Comparison of ENCODE assay signal across 20 cellular contexts in genomic region chr12:20476551-20476950, GRCh38.
"Had no signal": no experiment of that assay in that cellular context is flagged by ENCODE, and none has a peak within 500 bp of the region (broad histone marks: within the 10 kb centered on the region; RNA-seq: fewer than 3 reads in every experiment).

No MANE protein-coding gene starts in this region.

- H3K4me1 Mint-ChIP-seq: immature natural killer cell, memory B cell, natural killer cell had no signal

- H3K36me3 ChIP-seq: esophagus muscularis mucosa, gastrocnemius medialis, left lung, lower lobe of right lung, neutrophil, right atrium auricular region, sigmoid colon, thyroid gland, upper lobe of left lung, uterus had no signal

- H3K27ac Mint-ChIP-seq: dendritic cell treated with granulocyte-macrophage colony-stimulating factor and Interleukin-4, amounts not matched to agents 40 ng/mL and 50 ng/mL, for 4 days; effector memory CD8-positive, alpha-beta T cell; immature natural killer cell; memory B cell; mesothelial cell of epicardium; natural killer cell had no signal

- H3K4me3 Mint-ChIP-seq: dendritic cell treated with granulocyte-macrophage colony-stimulating factor and Interleukin-4, amounts not matched to agents 40 ng/mL and 50 ng/mL, for 4 days; effector memory CD8-positive, alpha-beta T cell; immature natural killer cell; memory B cell; mesothelial cell of epicardium; natural killer cell had no signal

- H3K9me3 Mint-ChIP-seq: dendritic cell treated with granulocyte-macrophage colony-stimulating factor and Interleukin-4, amounts not matched to agents 40 ng/mL and 50 ng/mL, for 4 days; effector memory CD8-positive, alpha-beta T cell; immature natural killer cell; memory B cell; natural killer cell had no signal

- ATAC-seq: effector memory CD8-positive, alpha-beta T cell; gastrocnemius medialis; left lung; lower lobe of right lung; natural killer cell had no signal

- H3K36me3 Mint-ChIP-seq: immature natural killer cell, memory B cell, natural killer cell had no signal

- H3K27ac ChIP-seq: epithelial cell of prostate, esophagus muscularis mucosa, gastrocnemius medialis, left lung, lower lobe of right lung, neutrophil, skin epidermis, thyroid gland, upper lobe of left lung had no signal

- H3K27me3 ChIP-seq: esophagus muscularis mucosa, gastrocnemius medialis, left lung, neutrophil, right atrium auricular region, sigmoid colon, thyroid gland, upper lobe of left lung, uterus had no signal

- H3K27me3 Mint-ChIP-seq: dendritic cell treated with granulocyte-macrophage colony-stimulating factor and Interleukin-4, amounts not matched to agents 40 ng/mL and 50 ng/mL, for 4 days; effector memory CD8-positive, alpha-beta T cell; memory B cell had no signal

- H3K9me3 ChIP-seq: esophagus muscularis mucosa, gastrocnemius medialis, left lung, lower lobe of right lung, neutrophil, right atrium auricular region, sigmoid colon, thyroid gland, upper lobe of left lung, uterus had no signal

- H3K4me1 ChIP-seq: gastrocnemius medialis, left lung, lower lobe of right lung, upper lobe of left lung, uterus had no signal

- H3K4me3 ChIP-seq: esophagus muscularis mucosa, gastrocnemius medialis, left lung, lower lobe of right lung, right atrium auricular region, sigmoid colon, skin epidermis, thyroid gland, upper lobe of left lung, uterus had no signal

- DNase-seq: effector memory CD8-positive, alpha-beta T cell; gastrocnemius medialis; immature natural killer cell; left lung; lower lobe of right lung; natural killer cell; posterior cingulate gyrus; sigmoid colon; stimulated activated naive CD4-positive, alpha-beta T cell; thyroid gland; upper lobe of left lung; uterus had no signal
